ENCODE assay signal across 21 cellular contexts in the genomic region with DNA sequence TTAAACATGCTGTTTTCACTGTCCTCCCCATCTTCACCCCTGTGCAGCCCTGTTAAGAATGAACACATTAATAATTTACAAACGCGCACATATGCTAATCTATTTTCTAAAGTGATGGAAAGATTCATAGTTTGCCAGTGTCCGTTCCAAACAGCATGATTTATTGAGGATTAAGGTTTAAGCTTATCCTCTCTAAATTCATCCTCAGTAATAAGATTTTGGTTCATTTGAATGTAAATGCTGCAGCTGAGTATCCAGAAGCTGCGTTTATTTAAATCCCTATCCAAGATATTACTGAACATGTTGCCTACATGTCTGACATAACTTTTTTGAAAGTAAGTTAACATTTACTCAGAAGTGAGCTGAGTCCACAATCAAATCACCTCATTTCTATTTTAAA.
"Had no signal": no experiment of that assay in that cellular context is flagged by ENCODE, and none has a peak within 500 bp of the region (broad histone marks: within the 10 kb centered on the region; RNA-seq: fewer than 3 reads in every experiment).

No MANE protein-coding gene starts in this region.

- H3K9ac ChIP-seq: KMS-11 had no signal

- H3K36me3 Mint-ChIP-seq: IgD-negative memory B cell had no signal

- H3K4me1 Mint-ChIP-seq: IgD-negative memory B cell had no signal

- H3K36me3 ChIP-seq: MG63, SJSA1 had no signal

- H3K9me3 ChIP-seq: MG63, SJSA1 had no signal

- H3K4me3 Mint-ChIP-seq: IgD-negative memory B cell had no signal

- H3K4me2 ChIP-seq: KMS-11 had no signal

- H3K27ac ChIP-seq: HL-60, KMS-11, SJSA1, SK-N-MC had no signal

- ATAC-seq: K562 had no signal

- H3K4me3 ChIP-seq: K562, MG63, SJSA1, SK-N-MC had no signal

- H3K27ac Mint-ChIP-seq: IgD-negative memory B cell had no signal

- H3K27me3 ChIP-seq: SJSA1 had no signal

- H3K9me3 Mint-ChIP-seq: IgD-negative memory B cell had no signal

- DNase-seq: MG63, NCI-H1092 treated with DMSO at 0.1 percent for 48 hours, NCI-H1436, NCI-H187, NCI-H2029, NCI-H2081 treated with DMSO at 0.1 percent for 48 hours, NCI-H2171 treated with DMSO at 0.1 percent for 48 hours, NCI-H345, NCI-H446 treated with DMSO at 0.1 percent for 48 hours, NCI-H510A treated with DMSO at 0.1 percent for 48 hours, NCI-H69, NCI-H774, Right ventricle myocardium superior, RPMI8226, SIG-M5 had no signal
